ENCODE assay signal across 8 cellular contexts in the genomic region with DNA sequence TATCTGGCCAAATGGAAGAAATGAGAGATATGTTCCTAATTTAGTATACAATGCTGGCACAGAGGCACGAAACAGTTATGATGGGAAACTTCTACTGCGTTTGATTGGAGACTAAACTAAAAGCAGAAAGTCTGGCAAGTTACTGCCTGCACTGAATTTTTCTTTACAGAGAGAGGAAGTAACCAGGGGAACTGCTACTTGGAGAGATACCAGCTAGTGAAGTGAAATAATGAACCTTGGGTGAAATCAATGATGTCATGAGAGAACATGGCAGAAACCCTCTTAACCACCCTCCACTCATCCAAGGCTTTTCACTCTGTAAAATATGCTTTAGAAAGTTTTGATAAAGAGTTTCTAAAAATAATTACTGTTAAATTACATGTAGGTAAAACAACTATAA. TPM values are rescaled to one million over a fixed set of nuclear protein-coding genes. Genes with fewer than 3 reads are reported as not detected.
A peak's percentile ranks its signal among the peaks of the same experiment; 100 is the strongest.
DNase-seq lines count a peak whose midpoint lies in the region; ATAC-seq and TF ChIP-seq lines count a peak whose summit lies in the region.

No MANE protein-coding gene starts in this region.

- no peaks in the 10 kb centered on the region for H3K9me3 Mint-ChIP-seq in osteocyte (ENCODE audit: unreplicated experiment)

- no peak overlapping the region for H2BK15ac ChIP-seq in neuronal stem cell (ENCODE audit: low read length)

- intact Hi-C loops in left ventricle myocardium inferior (cut with micrococcal nuclease) = no loop called here

- H2BK120ac ChIP-seq in neuronal stem cell (ENCODE audit: low read depth, low read length) = no peak overlapping the region

- DNase-seq in GM10266 (ENCODE audit: extremely low spot score) (peak; percentile 46), NAMALWA (ENCODE audit: low spot score) (peak; percentile 15), left ventricle myocardium inferior (no peak), osteocyte (ENCODE audit: extremely low spot score, unreplicated experiment) (no peak), neuronal stem cell (ENCODE audit: low spot score) (no peak)
- DNase-seq in activated naive CD4-positive, alpha-beta T cell treated with anti-CD3 and anti-CD28 coated beads, Interleukin-2, amount 50 U/mL, for 16 hours = no peak
- DNase-seq in stimulated activated CD4-positive, alpha-beta T cell treated with anti-CD3 and anti-CD28 coated beads, Interleukin-4, amount 100 ng/mL, for 24 hours = no peak

- no peak for TF ChIP-seq CTCF in GM10266 (IDR thresholded peaks at IDR 0.05; ENCODE audit: control insufficient read depth, insufficient read depth, low read depth, missing control alignments)
- no peak for TF ChIP-seq CTCF in left ventricle myocardium inferior (IDR thresholded peaks at IDR 0.05; ENCODE audit: borderline replicate concordance)
- TF ChIP-seq CTCF in osteocyte (IDR thresholded peaks at IDR 0.05) = no peak

- no peak overlapping the region for H3K4me3 ChIP-seq in left ventricle myocardium inferior
- H3K4me3 ChIP-seq in neuronal stem cell (ENCODE audit: low read length in 2 of 2) = no peak overlapping the region

- no peak overlapping the region for H2BK5ac ChIP-seq in neuronal stem cell (ENCODE audit: low read length)

- H3K23ac ChIP-seq in neuronal stem cell (ENCODE audit: low read depth, low read length, poor library complexity) = no peak overlapping the region

- peak; percentile 51 for ATAC-seq in GM21619 (IDR thresholded peaks at IDR 0.05; ENCODE audit: unreplicated experiment)

- no peak overlapping the region for H3K4me2 ChIP-seq in neuronal stem cell (ENCODE audit: insufficient read depth, low read length, poor library complexity, severe bottlenecking)

- H3K4ac ChIP-seq in neuronal stem cell (ENCODE audit: low read length) = no peak overlapping the region

- H2AK5ac ChIP-seq in neuronal stem cell (ENCODE audit: low read depth, low read length) = no peak overlapping the region

- H3K18ac ChIP-seq in neuronal stem cell (ENCODE audit: low read length) = no peak overlapping the region

- H3K27me3 ChIP-seq in left ventricle myocardium inferior (ENCODE audit: low read depth) (no peaks in the 10 kb centered on the region), neuronal stem cell (ENCODE audit: control insufficient read depth in 3 of 3, insufficient read depth in 3 of 3, low read depth in 1 of 3, low read length in 3 of 3) (no peaks in the 10 kb centered on the region)

- H3K9ac ChIP-seq in neuronal stem cell (ENCODE audit: low read depth, low read length, poor library complexity) = no peak overlapping the region

- H2BK12ac ChIP-seq in neuronal stem cell (ENCODE audit: low read length) = no peak overlapping the region

- H3K27ac ChIP-seq in left ventricle myocardium inferior (replicated peaks) (peak overlapping the region; percentile 69), neuronal stem cell (replicated peaks; ENCODE audit: low read length) (no peak overlapping the region)

- no peak overlapping the region for H3K27ac Mint-ChIP-seq in osteocyte (ENCODE audit: unreplicated experiment)

- peaks cover 2% of the 10 kb centered on the region for H3K4me1 Mint-ChIP-seq in osteocyte (ENCODE audit: unreplicated experiment)

- H4K91ac ChIP-seq in neuronal stem cell (ENCODE audit: low read depth, low read length, poor library complexity) = no peak overlapping the region

- H3K14ac ChIP-seq in neuronal stem cell (ENCODE audit: low read length) = no peak overlapping the region

- H3K4me1 ChIP-seq in left ventricle myocardium inferior = peaks cover 68% of the 10 kb centered on the region
- peaks cover 0 to 2% of the 10 kb centered on the region in 2 donors for H3K4me1 ChIP-seq in neuronal stem cell (ENCODE audit: control insufficient read depth in 2 of 2, insufficient read depth in 1 of 2, low read depth in 1 of 2, low read length in 2 of 2)

- H3K9me3 ChIP-seq in left ventricle myocardium inferior (replicated peaks) (no peaks in the 10 kb centered on the region), neuronal stem cell (replicated peaks in 1 of 2; ENCODE audit: control insufficient read depth in 2 of 2, insufficient read depth in 1 of 2, low read depth in 1 of 2, low read length in 2 of 2) (no peaks in the 10 kb centered on the region)

- H3K36me3 Mint-ChIP-seq in osteocyte (ENCODE audit: unreplicated experiment) = no peaks in the 10 kb centered on the region

- H3K27me3 Mint-ChIP-seq in osteocyte (ENCODE audit: unreplicated experiment) = peaks cover 4% of the 10 kb centered on the region

- H3K79me1 ChIP-seq in neuronal stem cell (ENCODE audit: low read depth, low read length) = no peaks in the 10 kb centered on the region

- whole genome bisulfite sequencing in neuronal stem cell (ENCODE audit: extremely low coverage in 2 of 2, insufficient read length in 2 of 2, insufficient replicate concordance in 1 of 2), 2 donors = no CpG with 5 or more reads among the region's 2 CpGs

- H3K36me3 ChIP-seq in left ventricle myocardium inferior (no peaks in the 10 kb centered on the region), neuronal stem cell (replicated peaks in 1 of 2; ENCODE audit: control insufficient read depth in 2 of 2, insufficient read depth in 2 of 2, low read length in 2 of 2) (no peaks in the 10 kb centered on the region)

- no peak overlapping the region for H4K8ac ChIP-seq in neuronal stem cell (ENCODE audit: low read depth, low read length)

- H3K4me3 Mint-ChIP-seq in osteocyte (ENCODE audit: unreplicated experiment) = no peak overlapping the region

- H2AFZ ChIP-seq in neuronal stem cell (ENCODE audit: low read length) = no peak overlapping the region

RNA-seq across cellular contexts. Expression of gene NIBAN1, which starts 29.3 kb away (rescaled TPM):
- total RNA-seq in left ventricle myocardium inferior (248 TPM), osteocyte (12.5 and 16.5 TPM in 2 replicates)
- 0.14 TPM for polyA plus RNA-seq in neuronal stem cell (2013, experiment 1 of 2)
- 0.14 TPM for polyA plus RNA-seq in neuronal stem cell (2013, experiment 2 of 2)

Comparison
In these comparisons a context has a peak if more than half of its experiments do, and no peak if none do; other contexts are left out.
1. DNase-seq: peak in GM10266 (single experiment) and NAMALWA (single experiment); none in left ventricle myocardium inferior (single experiment), osteocyte (single experiment), activated naive CD4-positive, alpha-beta T cell treated with anti-CD3 and anti-CD28 coated beads, Interleukin-2, amount 50 U/mL, for 16 hours (single experiment), neuronal stem cell (single experiment) and stimulated activated CD4-positive, alpha-beta T cell treated with anti-CD3 and anti-CD28 coated beads, Interleukin-4, amount 100 ng/mL, for 24 hours (single experiment).
2. RNA of gene NIBAN1, which starts 29.3 kb away (total RNA-seq): 248 TPM in left ventricle myocardium inferior (single experiment); 12.5 to 16.5 TPM in osteocyte; every median in the first group is over 10 times any median in the second.